ENCODE assay signal across 21 cellular contexts in the genomic region with DNA sequence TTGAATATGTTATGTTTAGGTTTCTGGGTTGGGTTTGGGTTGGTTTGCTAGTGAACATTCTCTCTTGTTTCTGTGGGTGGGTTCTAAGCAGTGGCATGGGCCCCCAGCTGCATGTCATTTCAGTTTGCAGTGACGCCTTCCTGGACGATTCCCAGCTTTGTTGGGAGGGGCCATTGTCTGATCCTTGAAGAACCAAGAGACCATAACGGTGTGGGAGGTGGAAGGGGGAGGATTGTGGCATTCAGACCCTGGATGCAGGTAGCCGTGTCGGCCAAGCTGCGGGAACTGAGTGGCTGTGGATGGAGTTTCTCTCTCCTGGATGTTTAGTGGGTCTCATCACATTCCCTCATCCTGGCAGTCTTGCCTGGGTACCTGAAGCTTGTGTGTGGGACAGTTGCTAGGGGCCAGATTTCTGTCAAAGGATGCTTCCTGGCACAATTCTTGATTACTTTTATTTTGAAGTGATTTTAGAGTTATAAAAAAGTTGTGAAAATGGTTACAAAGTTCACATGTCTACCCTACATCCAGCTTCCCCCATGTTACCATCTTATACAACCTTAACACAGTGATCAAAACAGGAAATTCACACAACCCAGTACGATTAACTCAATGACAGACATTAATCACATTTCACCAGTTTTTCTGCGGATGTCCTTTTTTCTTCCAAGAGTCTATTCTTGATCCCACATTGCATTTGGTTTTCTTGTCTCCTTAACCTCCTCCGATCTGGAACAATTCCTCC.
"Had no signal": no experiment of that assay in that cellular context is flagged by ENCODE, and none has a peak within 500 bp of the region (broad histone marks: within the 10 kb centered on the region; RNA-seq: fewer than 3 reads in every experiment).

No MANE protein-coding gene starts in this region.

- FAIRE-seq: colon, frontal cortex had no signal

- H3K36me3 ChIP-seq: cardiac muscle cell, prostate gland, right lobe of liver, suprapubic skin had no signal

- DNase-seq: activated CD4-positive, alpha-beta T cell treated with anti-CD3 and anti-CD28 coated beads for 48 hours; activated CD8-positive, alpha-beta memory T cell treated with anti-CD3 and anti-CD28 coated beads, Interleukin-2, amount 50 U/mL, for 48 hours; activated CD8-positive, alpha-beta T cell treated with anti-CD3 and anti-CD28 coated beads, Interleukin-2, amount 10 ng/mL, durations not matched to agents 7 days and 5 days; effector CD4-positive, alpha-beta T cell; islet precursor cell; occipital lobe; right lobe of liver; spleen; stimulated activated CD4-positive, alpha-beta T cell treated with anti-CD3 and anti-CD28 coated beads, Interleukin-1b, Interleukin-23, amount 100 ng/mL, for 48 hours; stimulated activated naive CD8-positive, alpha-beta T cell treated with anti-CD3 and anti-CD28 coated beads, Interleukin-15, Interleukin-2, amounts not matched to agents 100 U/mL and 50 U/mL, for 24 hours; SW 1271; T1000; upper lobe of left lung had no signal

- H3K4me1 ChIP-seq: prostate gland had no signal

- H3K27me3 Mint-ChIP-seq: natural killer cell treated with Interleukin-12 subunit alpha and Interleukin-12 subunit beta and Interleukin-15 and Interleukin-18, amount 100 ng/mL, for 72 hours had no signal

- H3K27me3 ChIP-seq: ascending aorta, cardiac muscle cell, right lobe of liver, spleen, suprapubic skin, upper lobe of left lung had no signal

- H3K4me3 ChIP-seq: ascending aorta, cardiac muscle cell, prostate gland, right lobe of liver, spleen, suprapubic skin, upper lobe of left lung had no signal

- ATAC-seq: activated CD8-positive, alpha-beta T cell treated with anti-CD3 and anti-CD28 coated beads, Interleukin-2, amount 10 ng/mL, durations not matched to agents 7 days and 5 days; natural killer cell treated with Interleukin-12 subunit alpha and Interleukin-12 subunit beta and Interleukin-15 and Interleukin-18, amount 100 ng/mL, for 72 hours; right lobe of liver; stimulated activated naive CD8-positive, alpha-beta T cell treated with anti-CD3 and anti-CD28 coated beads, Interleukin-15, Interleukin-2, amounts not matched to agents 100 U/mL and 50 U/mL, for 24 hours had no signal

- H3K27ac ChIP-seq: ascending aorta, cardiac muscle cell, prostate gland, right lobe of liver, suprapubic skin, upper lobe of left lung, VCaP had no signal

- H3K9me3 ChIP-seq: ascending aorta, prostate gland, right lobe of liver, spleen, suprapubic skin, upper lobe of left lung had no signal

- H3K4me3 Mint-ChIP-seq: activated CD8-positive, alpha-beta T cell treated with anti-CD3 and anti-CD28 coated beads, Interleukin-2, amount 10 ng/mL, durations not matched to agents 7 days and 5 days; natural killer cell treated with Interleukin-12 subunit alpha and Interleukin-12 subunit beta and Interleukin-15 and Interleukin-18, amount 100 ng/mL, for 72 hours had no signal

- H3K27ac Mint-ChIP-seq: activated CD8-positive, alpha-beta T cell treated with anti-CD3 and anti-CD28 coated beads, Interleukin-2, amount 10 ng/mL, durations not matched to agents 7 days and 5 days; natural killer cell treated with Interleukin-12 subunit alpha and Interleukin-12 subunit beta and Interleukin-15 and Interleukin-18, amount 100 ng/mL, for 72 hours had no signal
